ENCODE assay signal across 9 cellular contexts in genomic region chr12:74490390-74491064, GRCh38. TPM values are rescaled to one million over a fixed set of nuclear protein-coding genes. Genes with fewer than 3 reads are reported as not detected.
A peak's percentile ranks its signal among the peaks of the same experiment; 100 is the strongest.
DNase-seq lines count a peak whose midpoint lies in the region; ATAC-seq lines count a peak whose summit lies in the region.
"Had no signal": no experiment of that assay in that cellular context is flagged by ENCODE, and none has a peak within 500 bp of the region (broad histone marks: within the 10 kb centered on the region; RNA-seq: fewer than 3 reads in every experiment).

No MANE protein-coding gene starts in this region.

- ATAC-seq in GM19324 (IDR thresholded peaks at IDR 0.05; ENCODE audit: low FRiP score, unreplicated experiment) (peak; percentile 89), HG03064 (IDR thresholded peaks at IDR 0.05; ENCODE audit: low read depth, unreplicated experiment) (peak; percentile 77), Right ventricle myocardium superior (ENCODE audit: poor library complexity) (no peak)
- ATAC-seq: Right ventricle myocardium inferior had no signal

- peak; percentile 40 for DNase-seq in DMS53 treated with DMSO at 0.1 percent for 48 hours (lab: John Stamatoyannopoulos, UW; ENCODE audit: unreplicated experiment)
- no peak for DNase-seq in activated CD4-positive, alpha-beta memory T cell treated with anti-CD3 and anti-CD28 coated beads, Interleukin-2, amount 10 ng/mL, durations not matched to agents 7 days and 5 days
- no peak for DNase-seq in Right ventricle myocardium superior
- no peak for DNase-seq in amygdala (lab: John Stamatoyannopoulos, UW)
- DNase-seq in ecto neural progenitor cell (ENCODE audit: low spot score): no peak
- no peak for DNase-seq in amniotic stem cell (lab: John Stamatoyannopoulos, UW)

- POLR2A ChIA-PET in activated CD4-positive, alpha-beta memory T cell treated with anti-CD3 and anti-CD28 coated beads, Interleukin-2, amount 10 ng/mL, durations not matched to agents 7 days and 5 days (lab: Charles Lee): interaction anchor here (2.1 kb wide), 1 partner anchor 48 kb away, joined by 5 read pairs; the partner anchor contains the start of gene ATXN7L3B

- peak overlapping the region; percentile 58 for H3K4me3 Mint-ChIP-seq in activated CD4-positive, alpha-beta memory T cell treated with anti-CD3 and anti-CD28 coated beads, Interleukin-2, amount 10 ng/mL, durations not matched to agents 7 days and 5 days

- peaks cover 6% of the 10 kb centered on the region for H3K4me1 Mint-ChIP-seq in activated CD4-positive, alpha-beta memory T cell treated with anti-CD3 and anti-CD28 coated beads, Interleukin-2, amount 10 ng/mL, durations not matched to agents 7 days and 5 days

- no peaks in the 10 kb centered on the region for H3K9me3 Mint-ChIP-seq in activated CD4-positive, alpha-beta memory T cell treated with anti-CD3 and anti-CD28 coated beads, Interleukin-2, amount 10 ng/mL, durations not matched to agents 7 days and 5 days

- CTCF ChIA-PET in activated CD4-positive, alpha-beta memory T cell treated with anti-CD3 and anti-CD28 coated beads, Interleukin-2, amount 10 ng/mL, durations not matched to agents 7 days and 5 days (lab: Charles Lee): no interaction called here

- intact Hi-C loops in Right ventricle myocardium superior (cut with DNase I): no loop called here

- H3K27ac Mint-ChIP-seq in activated CD4-positive, alpha-beta memory T cell treated with anti-CD3 and anti-CD28 coated beads, Interleukin-2, amount 10 ng/mL, durations not matched to agents 7 days and 5 days: no peak overlapping the region

- H3K36me3 Mint-ChIP-seq in activated CD4-positive, alpha-beta memory T cell treated with anti-CD3 and anti-CD28 coated beads, Interleukin-2, amount 10 ng/mL, durations not matched to agents 7 days and 5 days (ENCODE audit: low read depth): no peaks in the 10 kb centered on the region

- H3K27me3 Mint-ChIP-seq in activated CD4-positive, alpha-beta memory T cell treated with anti-CD3 and anti-CD28 coated beads, Interleukin-2, amount 10 ng/mL, durations not matched to agents 7 days and 5 days: no peaks in the 10 kb centered on the region

RNA-seq across cellular contexts. Expression of gene ATXN7L3B, which starts 47.1 kb away (rescaled TPM):
- 10 to 100 TPM; 24.2 to 24.6 TPM for total RNA-seq in activated CD4-positive, alpha-beta memory T cell treated with anti-CD3 and anti-CD28 coated beads, Interleukin-2, amount 10 ng/mL, durations not matched to agents 7 days and 5 days
- 23.2 TPM for total RNA-seq in Right ventricle myocardium superior
